ENCODE assay signal across 7 cellular contexts in genomic region chr7:151244156-151244870, GRCh38. TPM values are rescaled to one million over a fixed set of nuclear protein-coding genes. Genes with fewer than 3 reads are reported as not detected.
DNase-seq lines count a peak whose midpoint lies in the region; ATAC-seq lines count a peak whose summit lies in the region.

No MANE protein-coding gene starts in this region.

- H3K36me3 Mint-ChIP-seq in T-helper 17 cell (ENCODE audit: low read depth) = peaks cover 4% of the 10 kb centered on the region
- H3K36me3 Mint-ChIP-seq in stimulated activated memory B cell treated with anti-CD40 and anti-IgM and Interleukin-4, amounts not matched to agents 10 μg/mL and 1 μg/mL and 100 μg/mL, for 72 hours = peaks cover 10% of the 10 kb centered on the region

- peak overlapping the region; percentile 27 for H3K4me3 ChIP-seq in Jurkat, Clone E6-1 (ENCODE audit: low read length)

- peaks cover 36% of the 10 kb centered on the region for H3K4me1 Mint-ChIP-seq in T-helper 17 cell
- peaks cover 51% of the 10 kb centered on the region for H3K4me1 Mint-ChIP-seq in stimulated activated memory B cell treated with anti-CD40 and anti-IgM and Interleukin-4, amounts not matched to agents 10 μg/mL and 1 μg/mL and 100 μg/mL, for 72 hours

- peak overlapping the region; percentile 88 for H3K27ac Mint-ChIP-seq in T-helper 17 cell
- H3K27ac Mint-ChIP-seq in stimulated activated memory B cell treated with anti-CD40 and anti-IgM and Interleukin-4, amounts not matched to agents 10 μg/mL and 1 μg/mL and 100 μg/mL, for 72 hours = no peak overlapping the region

- DNase-seq in EL (peak; percentile 48), T-helper 17 cell (peak in 2 of 3 donors; percentile 37 to 38), T47D (ENCODE audit: low read depth in 1 of 2, low spot score in 1 of 2) (peak; percentile 38 to 59), kidney glomerular epithelial cell (lab: John Stamatoyannopoulos, UW) (peak; percentile 47)
- DNase-seq in Jurkat, Clone E6-1 (ENCODE audit: low read depth, low spot score) = peak; percentile 55

- peak overlapping the region; percentile 81 for H3K4me3 Mint-ChIP-seq in T-helper 17 cell
- peak overlapping the region; percentile 67 for H3K4me3 Mint-ChIP-seq in stimulated activated memory B cell treated with anti-CD40 and anti-IgM and Interleukin-4, amounts not matched to agents 10 μg/mL and 1 μg/mL and 100 μg/mL, for 72 hours

- no peaks in the 10 kb centered on the region for H3K9me3 Mint-ChIP-seq in stimulated activated memory B cell treated with anti-CD40 and anti-IgM and Interleukin-4, amounts not matched to agents 10 μg/mL and 1 μg/mL and 100 μg/mL, for 72 hours

- no peaks in the 10 kb centered on the region for H3K9me3 ChIP-seq in T-helper 17 cell (ENCODE audit: control insufficient read depth, low read length, poor library complexity, severe bottlenecking)

- peak; percentile 49 for ATAC-seq in T-helper 17 cell
- ATAC-seq in stimulated activated memory B cell treated with anti-CD40 and anti-IgM and Interleukin-4, amounts not matched to agents 10 μg/mL and 1 μg/mL and 100 μg/mL, for 72 hours = no peak
- ATAC-seq in GM21717 (IDR thresholded peaks at IDR 0.05; ENCODE audit: unreplicated experiment) = no peak

- peaks cover 19% of the 10 kb centered on the region for H3K27me3 Mint-ChIP-seq in T-helper 17 cell
- H3K27me3 Mint-ChIP-seq in stimulated activated memory B cell treated with anti-CD40 and anti-IgM and Interleukin-4, amounts not matched to agents 10 μg/mL and 1 μg/mL and 100 μg/mL, for 72 hours = peaks cover 52% of the 10 kb centered on the region

- in situ Hi-C loops in T47D (cut with HindIII; ENCODE audit: low pct_unique_long_range_greater_than_20kb, low sequenced_read_pairs) = no loop called here

RNA-seq across cellular contexts. Expression of gene SMARCD3, which starts 4.2 kb away (rescaled TPM):
- 65.7 TPM for polyA plus RNA-seq in Jurkat, Clone E6-1 (2012; ENCODE audit: insufficient read depth, insufficient read length)
- total RNA-seq in T-helper 17 cell = 10 to 100 TPM in 1 of 2 donors, 1 to 10 TPM in 1; 9.8 to 10.7 TPM

RNA-seq across cellular contexts. Expression of gene CHPF2, which starts 12.0 kb away (rescaled TPM):
- polyA plus RNA-seq in Jurkat, Clone E6-1 (2012; ENCODE audit: insufficient read depth, insufficient read length) = 15.8 TPM
- 10 to 100 TPM; 39.4 to 41.6 TPM for total RNA-seq in T-helper 17 cell

RNA-seq across cellular contexts. Expression of gene ABCF2, which starts 17.3 kb away (rescaled TPM):
- 55.4 TPM for polyA plus RNA-seq in Jurkat, Clone E6-1 (2012; ENCODE audit: insufficient read depth, insufficient read length)
- total RNA-seq in T-helper 17 cell = 10 to 100 TPM; 24.2 to 26.7 TPM

RNA-seq across cellular contexts. Expression of gene H2BK1, which starts 34.0 kb away (rescaled TPM):
- polyA plus RNA-seq in Jurkat, Clone E6-1 (2012; ENCODE audit: insufficient read depth, insufficient read length) = not detected
- total RNA-seq in T-helper 17 cell = 1 to 10 TPM; 1.0 to 4.1 TPM

RNA-seq across cellular contexts. Expression of gene ASB10, which starts 57.3 kb away (rescaled TPM):
- not detected for polyA plus RNA-seq in Jurkat, Clone E6-1 (2012; ENCODE audit: insufficient read depth, insufficient read length)
- total RNA-seq in T-helper 17 cell = not detected
